17 cellular contexts compared by ENCODE assay signal in genomic region chr3:194514626-194515025, GRCh38. TPM values are rescaled to one million over a fixed set of nuclear protein-coding genes. Genes with fewer than 3 reads are reported as not detected.
DNase-seq lines count a peak whose midpoint lies in the region; FAIRE-seq and TF ChIP-seq lines count a peak whose summit lies in the region.
"Had no signal": no experiment of that assay in that cellular context is flagged by ENCODE, and none has a peak within 500 bp of the region (broad histone marks: within the 10 kb centered on the region; RNA-seq: fewer than 3 reads in every experiment).

No MANE protein-coding gene starts in this region.

- H4K91ac ChIP-seq in H1 (replicated peaks; ENCODE audit: insufficient read length, low read length): no peak overlapping the region

- FAIRE-seq in H1 (lab: Jason Lieb, UNC): no peak
- FAIRE-seq: G401.6, H54 had no signal

- no TSS peak for BruUV-seq in OCI-LY7 (replicated peaks; lab: Mats Ljungman, UMichigan)

- H3K4me3 ChIP-seq in BE2C (ENCODE audit: low read depth, low read length): no peak overlapping the region
- H3K4me3 ChIP-seq in H7 (ENCODE audit: insufficient read depth, low read depth, low read length): no peak overlapping the region
- H3K4me3 ChIP-seq in OCI-LY7 (ENCODE audit: low read depth, low read length, poor library complexity, severe bottlenecking): no peak overlapping the region
- H3K4me3 ChIP-seq in H1 (ENCODE audit: extremely low read depth in 1 of 4, insufficient read depth in 2 of 4, low read depth in 3 of 4, low read length in 4 of 4): no peak overlapping the region
- H3K4me3 ChIP-seq: SK-N-MC had no signal

- H3K4me1 Mint-ChIP-seq in activated T-helper 1 cell treated with anti-CD3 and anti-CD28 coated beads, Interleukin-12 subunit alpha, Interleukin-12 subunit beta, Interleukin-2, Interleukin-4 antibody, amounts not matched to agents 30 ng/mL and 10 ng/mL and 1 ng/mL, durations not matched to agents 14 hours and 24 hours and 36 hours (ENCODE audit: low read depth): peaks cover 13% of the 10 kb centered on the region
- peaks cover 13% of the 10 kb centered on the region for H3K4me1 Mint-ChIP-seq in activated CD4-positive, alpha-beta memory T cell treated with anti-CD3 and anti-CD28 coated beads for 36 hours (ENCODE audit: low read depth)
- H3K4me1 Mint-ChIP-seq: T-cell had no signal

- 50% methylated on average over 4 of the region's 4 CpGs; no CpG with 5 or more reads in 1 of the 2 experiments for WGBS in H1 (ENCODE audit: extremely low coverage in 1 of 2, insufficient coverage in 1 of 2, insufficient read length in 1 of 2, insufficient replicate concordance in 2 of 2, low coverage in 1 of 2, low lambda C conversion rate in 2 of 2, missing lambda C conversion rate in 1 of 2), 2 experiments

- peak; percentile 22 for TF ChIP-seq CTCF in BE2C (IDR thresholded peaks at IDR 0.05; ENCODE audit: low read depth, low read length)
- TF ChIP-seq CTCF in OCI-LY7 (conservative IDR thresholded peaks at IDR 0.05; ENCODE audit: low read length): peak; percentile 51
- TF ChIP-seq CTCF in H1 (IDR thresholded peaks at IDR 0.05; ENCODE audit: control extremely low read depth in 1 of 3, insufficient read depth in 1 of 3, low read depth in 1 of 3, low read length in 3 of 3): peak; percentile 20 to 33 (median 22); a peak in 3 of 4 replicates

- H3K9me3 Mint-ChIP-seq in activated T-helper 1 cell treated with anti-CD3 and anti-CD28 coated beads, Interleukin-12 subunit alpha, Interleukin-12 subunit beta, Interleukin-2, Interleukin-4 antibody, amounts not matched to agents 30 ng/mL and 10 ng/mL and 1 ng/mL, durations not matched to agents 14 hours and 24 hours and 36 hours: peaks cover 4% of the 10 kb centered on the region
- H3K9me3 Mint-ChIP-seq in activated CD4-positive, alpha-beta memory T cell treated with anti-CD3 and anti-CD28 coated beads for 36 hours: peaks cover 7% of the 10 kb centered on the region
- H3K9me3 Mint-ChIP-seq: CD4-positive, CD25-positive, alpha-beta regulatory T cell; T-cell had no signal

- no peaks in the 10 kb centered on the region for H3K36me3 ChIP-seq in BE2C
- H3K36me3 ChIP-seq in H7 (replicated peaks; ENCODE audit: control insufficient read depth, insufficient read depth, low read length): no peaks in the 10 kb centered on the region
- no peaks in the 10 kb centered on the region for H3K36me3 ChIP-seq in OCI-LY7 (ENCODE audit: insufficient read depth, low read length)
- no peaks in the 10 kb centered on the region for H3K36me3 ChIP-seq in H1 (ENCODE audit: control insufficient read depth in 2 of 4, insufficient read depth in 4 of 4, low read length in 3 of 4)

- H2BK5ac ChIP-seq in H1 (ENCODE audit: low read depth, low read length): no peak overlapping the region

- no peak overlapping the region for H2BK120ac ChIP-seq in H1 (replicated peaks; ENCODE audit: low read depth, low read length)

- H4K5ac ChIP-seq in H1 (ENCODE audit: insufficient read length, low read depth, low read length): no peak overlapping the region

- no peaks in the 10 kb centered on the region for H3K9me2 ChIP-seq in OCI-LY7 (ENCODE audit: insufficient read depth, low read length)

- H2BK12ac ChIP-seq in H1 (ENCODE audit: low read depth, low read length): no peak overlapping the region

- H3K27me3 ChIP-seq in BE2C (no peaks in the 10 kb centered on the region), H7 (ENCODE audit: control insufficient read depth, insufficient read depth, low read length) (no peaks in the 10 kb centered on the region), H1 (replicated peaks in 1 of 4; ENCODE audit: control insufficient read depth in 3 of 4, extremely low read depth in 1 of 4, insufficient read depth in 3 of 4, low read length in 3 of 4) (no peaks in the 10 kb centered on the region)

- no peak overlapping the region for H3K9ac ChIP-seq in H1 (replicated peaks in 1 of 4; ENCODE audit: extremely low read depth in 1 of 4, low read depth in 3 of 4, low read length in 3 of 4)

- intact Hi-C loops in OCI-LY7 (cut with micrococcal nuclease; ENCODE audit: unreplicated experiment): no loop called here
- intact Hi-C loops in activated T-helper 1 cell treated with anti-CD3 and anti-CD28 coated beads, Interleukin-12 subunit alpha, Interleukin-12 subunit beta, Interleukin-2, Interleukin-4 antibody, amounts not matched to agents 30 ng/mL and 10 ng/mL and 1 ng/mL, durations not matched to agents 14 hours and 24 hours and 36 hours (cut with micrococcal nuclease): no loop called here
- intact Hi-C loops in activated CD4-positive, alpha-beta memory T cell treated with anti-CD3 and anti-CD28 coated beads for 36 hours (cut with micrococcal nuclease): no loop called here

- no peak overlapping the region for H4K8ac ChIP-seq in H1 (ENCODE audit: extremely low read depth, insufficient read depth, low read length)

- H2AFZ ChIP-seq in OCI-LY7 (ENCODE audit: low read length) (no peak overlapping the region), H1 (ENCODE audit: low read length) (no peak overlapping the region)

- H3K4me3 Mint-ChIP-seq in activated T-helper 1 cell treated with anti-CD3 and anti-CD28 coated beads, Interleukin-12 subunit alpha, Interleukin-12 subunit beta, Interleukin-2, Interleukin-4 antibody, amounts not matched to agents 30 ng/mL and 10 ng/mL and 1 ng/mL, durations not matched to agents 14 hours and 24 hours and 36 hours: no peak overlapping the region
- no peak overlapping the region for H3K4me3 Mint-ChIP-seq in activated CD4-positive, alpha-beta memory T cell treated with anti-CD3 and anti-CD28 coated beads for 36 hours
- H3K4me3 Mint-ChIP-seq: CD4-positive, CD25-positive, alpha-beta regulatory T cell; T-cell had no signal

- H3K23ac ChIP-seq in H1 (ENCODE audit: insufficient read length): no peak overlapping the region

- H3K56ac ChIP-seq in H1 (replicated peaks; ENCODE audit: insufficient read length, low read depth, low read length): no peak overlapping the region

- H3K4me2 ChIP-seq in OCI-LY7 (ENCODE audit: low read length): no peak overlapping the region
- no peak overlapping the region for H3K4me2 ChIP-seq in H1 (ENCODE audit: insufficient read depth in 1 of 2, low read depth in 2 of 2, low read length in 2 of 2)

- H3K27ac Mint-ChIP-seq in activated T-helper 1 cell treated with anti-CD3 and anti-CD28 coated beads, Interleukin-12 subunit alpha, Interleukin-12 subunit beta, Interleukin-2, Interleukin-4 antibody, amounts not matched to agents 30 ng/mL and 10 ng/mL and 1 ng/mL, durations not matched to agents 14 hours and 24 hours and 36 hours: no peak overlapping the region
- no peak overlapping the region for H3K27ac Mint-ChIP-seq in activated CD4-positive, alpha-beta memory T cell treated with anti-CD3 and anti-CD28 coated beads for 36 hours
- H3K27ac Mint-ChIP-seq: CD4-positive, CD25-positive, alpha-beta regulatory T cell; T-cell had no signal

- H3K4ac ChIP-seq in H1 (replicated peaks; ENCODE audit: insufficient read length, low read depth, low read length): no peak overlapping the region

- no peak for TF ChIP-seq POLR2A in H1 (IDR thresholded peaks at IDR 0.05; ENCODE audit: control extremely low read depth in 1 of 2, low read depth in 2 of 2, low read length in 2 of 2)

- H4K20me1 ChIP-seq in OCI-LY7 (ENCODE audit: insufficient read depth, low read length) (no peaks in the 10 kb centered on the region), H1 (replicated peaks in 1 of 2; ENCODE audit: control insufficient read depth in 1 of 2, insufficient read depth in 2 of 2, low read length in 2 of 2) (no peaks in the 10 kb centered on the region)

- H3K9me3 ChIP-seq in BE2C: no peaks in the 10 kb centered on the region
- no peaks in the 10 kb centered on the region for H3K9me3 ChIP-seq in OCI-LY7 (ENCODE audit: low read length)
- H3K9me3 ChIP-seq in H1 (ENCODE audit: insufficient read depth in 2 of 2, low read depth in 1 of 2, low read length in 1 of 2): no peaks in the 10 kb centered on the region

- H3K27ac ChIP-seq in OCI-LY7 (ENCODE audit: low read depth, low read length, poor library complexity, severe bottlenecking): no peak overlapping the region
- no peak overlapping the region for H3K27ac ChIP-seq in H1 (ENCODE audit: low read depth, low read length)
- H3K27ac ChIP-seq: SK-N-MC had no signal

- no peak overlapping the region for H2AK5ac ChIP-seq in H1 (ENCODE audit: low read depth, low read length)

- no peak overlapping the region for H2BK20ac ChIP-seq in H1 (ENCODE audit: low read length)

- H2BK15ac ChIP-seq in H1 (ENCODE audit: low read length): no peak overlapping the region

- H3K79me1 ChIP-seq in H1 (ENCODE audit: low read depth, low read length): no peaks in the 10 kb centered on the region

- peak in 1 of 2 experiments; percentile 27; a peak in 1 of 4 replicates for TF ChIP-seq RAD21 in H1 (IDR thresholded peaks at IDR 0.05 in 1 of 2, conservative IDR thresholded peaks at IDR 0.05 in 1 of 2; ENCODE audit: low read depth in 2 of 2, low read length in 2 of 2)

- H3K79me2 ChIP-seq in OCI-LY7 (ENCODE audit: insufficient read depth, low read depth, low read length) (no peaks in the 10 kb centered on the region), H1 (ENCODE audit: control insufficient read depth in 1 of 2, insufficient read depth in 2 of 2, low read length in 2 of 2) (no peaks in the 10 kb centered on the region)

- H3K36me3 Mint-ChIP-seq in activated T-helper 1 cell treated with anti-CD3 and anti-CD28 coated beads, Interleukin-12 subunit alpha, Interleukin-12 subunit beta, Interleukin-2, Interleukin-4 antibody, amounts not matched to agents 30 ng/mL and 10 ng/mL and 1 ng/mL, durations not matched to agents 14 hours and 24 hours and 36 hours (ENCODE audit: low read depth): peaks cover 10% of the 10 kb centered on the region
- H3K36me3 Mint-ChIP-seq in activated CD4-positive, alpha-beta memory T cell treated with anti-CD3 and anti-CD28 coated beads for 36 hours: peaks cover 1% of the 10 kb centered on the region
- H3K36me3 Mint-ChIP-seq: T-cell had no signal

- no peak overlapping the region for H3K14ac ChIP-seq in H1 (ENCODE audit: insufficient read length)

- CTCF ChIA-PET in OCI-LY7 (lab: Charles Lee; ENCODE audit: unreplicated experiment): no interaction called here
- CTCF ChIA-PET in H1 (lab: Charles Lee; ENCODE audit: partially characterized antibody): interaction anchor here (0.8 to 1.7 kb wide), 9 partner anchors 10 to 65 kb away, joined by 3 to 8 read pairs (median 4); no protein-coding TSS in a partner anchor
- CTCF ChIA-PET in activated CD4-positive, alpha-beta memory T cell treated with anti-CD3 and anti-CD28 coated beads for 36 hours (lab: Charles Lee): no interaction called here

- no peak for TF ChIP-seq EP300 in H1 (IDR thresholded peaks at IDR 0.05; ENCODE audit: borderline replicate concordance in 1 of 2, low read depth in 2 of 2, low read length in 2 of 2)

- H3K27me3 Mint-ChIP-seq in activated T-helper 1 cell treated with anti-CD3 and anti-CD28 coated beads, Interleukin-12 subunit alpha, Interleukin-12 subunit beta, Interleukin-2, Interleukin-4 antibody, amounts not matched to agents 30 ng/mL and 10 ng/mL and 1 ng/mL, durations not matched to agents 14 hours and 24 hours and 36 hours (ENCODE audit: insufficient read depth): peaks cover 7% of the 10 kb centered on the region
- peaks cover 30% of the 10 kb centered on the region for H3K27me3 Mint-ChIP-seq in activated CD4-positive, alpha-beta memory T cell treated with anti-CD3 and anti-CD28 coated beads for 36 hours
- H3K27me3 Mint-ChIP-seq: CD4-positive, CD25-positive, alpha-beta regulatory T cell had no signal

- DNase-seq in BE2C (no peak), H7 (peak; percentile 37), OCI-LY7 (ENCODE audit: low spot score) (no peak), H1 (ENCODE audit: low read depth in 1 of 2, low spot score in 2 of 2) (no peak), HPDE6-E6E7 (ENCODE audit: extremely low spot score) (no peak)
- DNase-seq in activated naive CD4-positive, alpha-beta T cell (lab: John Stamatoyannopoulos, UW): no peak
- no peak for DNase-seq in activated T-helper 1 cell treated with anti-CD3 and anti-CD28 coated beads, Interleukin-12 subunit alpha, Interleukin-12 subunit beta, Interleukin-2, Interleukin-4 antibody, amounts not matched to agents 30 ng/mL and 10 ng/mL and 1 ng/mL, durations not matched to agents 14 hours and 24 hours and 36 hours (ENCODE audit: low spot score)
- DNase-seq in activated CD4-positive, alpha-beta memory T cell treated with anti-CD3 and anti-CD28 coated beads for 36 hours: no peak
- DNase-seq: KBM-7, NCI-H1417 treated with DMSO at 0.1 percent for 48 hours, NCI-H2029, NCI-H2171 treated with DMSO at 0.1 percent for 48 hours had no signal

- POLR2A ChIA-PET in OCI-LY7 (lab: Charles Lee): no interaction called here
- POLR2A ChIA-PET in H1 (lab: Charles Lee; ENCODE audit: partially characterized antibody): interaction anchor here (1.5 kb wide), 1 partner anchor 17 kb away, joined by 4 read pairs; no protein-coding TSS in a partner anchor
- POLR2A ChIA-PET in activated CD4-positive, alpha-beta memory T cell treated with anti-CD3 and anti-CD28 coated beads for 36 hours (lab: Charles Lee): no interaction called here

- H3K23me2 ChIP-seq in H1 (ENCODE audit: low read depth, low read length): no peaks in the 10 kb centered on the region; the same call in 1 of the 2 replicates

- no peaks in the 10 kb centered on the region for H3K4me1 ChIP-seq in BE2C
- no peaks in the 10 kb centered on the region for H3K4me1 ChIP-seq in OCI-LY7 (ENCODE audit: insufficient read depth, low read length, poor library complexity, severe bottlenecking)
- H3K4me1 ChIP-seq in H1 (replicated peaks in 1 of 4; ENCODE audit: control insufficient read depth in 3 of 4, insufficient read depth in 4 of 4, low read length in 3 of 4): no peaks in the 10 kb centered on the region; a peak in 2 of 7 replicates

- H3K18ac ChIP-seq in H1 (ENCODE audit: extremely low read depth, low read length): no peak overlapping the region

RNA-seq across cellular contexts. Expression of gene ATP13A3, which starts 27.8 kb away (rescaled TPM):
- polyA plus RNA-seq in BE2C (2012; ENCODE audit: insufficient read depth, insufficient read length, low read depth): 20.4 TPM
- total RNA-seq in H7 (2014; rRNA removed; shearing (Covaris generic)): 46.5 and 71.8 TPM in 2 replicates
- total RNA-seq in OCI-LY7 (2014; rRNA removed; shearing (Covaris generic)): 84.5 and 103 TPM in 2 replicates
- total RNA-seq in OCI-LY7 (2022): 69.5 and 79.5 TPM in 2 replicates
- total RNA-seq in H1 (2021; fragmentation: NEBNext Ultra II Directional; extraction: Animal tissue kit (Norgen Biotek cat#: 25700)): 84.2 and 92.2 TPM in 2 replicates
- polyA plus RNA-seq in H1 (2011; rRNA removed): 12.5 and 18.6 TPM in 2 replicates
- 27.6 TPM for polyA plus RNA-seq in H1 (2011; cell fraction: cytosol; rRNA removed)
- 13.1 TPM for polyA plus RNA-seq in H1 (2011; cell fraction: nucleus; rRNA removed)
- 16.4 to 27.5 TPM (median 25.0 TPM) in 4 replicates for polyA plus RNA-seq in H1 (2012, experiment 1 of 2)
- polyA plus RNA-seq in H1 (2012, experiment 2 of 2): 1.3 TPM
- polyA plus RNA-seq in H1 (2013, experiment 1 of 2): 40.8 TPM
- polyA plus RNA-seq in H1 (2013, experiment 2 of 2): 42.0 TPM
- polyA minus RNA-seq in H1 (2011; rRNA and poly(A)+ RNA removed): 86.9 and 138 TPM in 2 replicates
- 45.7 TPM for polyA minus RNA-seq in H1 (2011; cell fraction: cytosol; rRNA and poly(A)+ RNA removed)
- polyA minus RNA-seq in H1 (2011; cell fraction: nucleus; rRNA and poly(A)+ RNA removed): 89.9 TPM
- 198 and 206 TPM in 2 replicates for total RNA-seq in activated T-helper 1 cell treated with anti-CD3 and anti-CD28 coated beads, Interleukin-12 subunit alpha, Interleukin-12 subunit beta, Interleukin-2, Interleukin-4 antibody, amounts not matched to agents 30 ng/mL and 10 ng/mL and 1 ng/mL, durations not matched to agents 14 hours and 24 hours and 36 hours
- total RNA-seq in activated CD4-positive, alpha-beta memory T cell treated with anti-CD3 and anti-CD28 coated beads for 36 hours: 100 to 1,000 TPM; 136 to 145 TPM
